Comparison of ENCODE assay signal across 1 cellular context in genomic region chr6:33273924-33274902, GRCh38.
A peak's percentile ranks its signal among the peaks of the same experiment; 100 is the strongest.
TF ChIP-seq lines count a peak whose summit lies in the region.

No MANE protein-coding gene starts in this region.

TF ChIP-seq in K562, 482 proteins besides CTCF, POLR2A, EP300 and RAD21 (continued from another document and continues in another):
- TF ChIP-seq AFF4 (CRISPR knock-in tag; IDR thresholded peaks at IDR 0.05): peak; percentile 31; the same call in 1 of the 2 replicates
- TF ChIP-seq ATF2 (CRISPR knock-in tag; IDR thresholded peaks at IDR 0.05): no peak
- no peak for TF ChIP-seq ZBTB1 (CRISPR knock-in tag; IDR thresholded peaks at IDR 0.05; ENCODE audit: borderline replicate concordance, low read depth)
- no peak for TF ChIP-seq SMARCB1 (IDR thresholded peaks at IDR 0.05; ENCODE audit: insufficient read length, low read depth)
- peak; percentile 49 for TF ChIP-seq CEBPB (tag; IDR thresholded peaks at IDR 0.05)
- TF ChIP-seq NFRKB (IDR thresholded peaks at IDR 0.05; ENCODE audit: low read depth): no peak
- TF ChIP-seq ZNF121 (CRISPR knock-in tag; conservative IDR thresholded peaks at IDR 0.05): peak; percentile 97
- TF ChIP-seq FOXJ2 (tag; IDR thresholded peaks at IDR 0.05): no peak
- no peak for TF ChIP-seq THAP12 (CRISPR knock-in tag; IDR thresholded peaks at IDR 0.05)
- no peak for TF ChIP-seq SMAD2 (IDR thresholded peaks at IDR 0.05; ENCODE audit: low read depth, low read length)
- no peak for TF ChIP-seq ZNF785 (CRISPR knock-in tag; IDR thresholded peaks at IDR 0.05)
- no peak for TF ChIP-seq RBM17 (IDR thresholded peaks at IDR 0.05; ENCODE audit: borderline replicate concordance, low read depth, low read length)
- 0 out of 4 replicates have a peak, but pooled peaks of 1 of the 2 experiments have one; percentile 28 for TF ChIP-seq FOXA3 (CRISPR knock-in tag; conservative IDR thresholded peaks at IDR 0.05 in 1 of 2, IDR thresholded peaks at IDR 0.05 in 1 of 2)
- TF ChIP-seq ZNF354B (CRISPR knock-in tag; IDR thresholded peaks at IDR 0.05): no peak
- no peak for TF ChIP-seq ZNF609 (CRISPR knock-in tag; IDR thresholded peaks at IDR 0.05; ENCODE audit: borderline replicate concordance)
- TF ChIP-seq SUPT5H (IDR thresholded peaks at IDR 0.05): peak; percentile 64
- TF ChIP-seq PHF8 (IDR thresholded peaks at IDR 0.05; ENCODE audit: borderline replicate concordance, low read length): no peak
- TF ChIP-seq ZNF277 (CRISPR knock-in tag; IDR thresholded peaks at IDR 0.05; ENCODE audit: borderline replicate concordance): no peak
- peak; percentile 70 for TF ChIP-seq RBFOX2 (IDR thresholded peaks at IDR 0.05; ENCODE audit: low read depth, low read length)
- no peak for TF ChIP-seq RBBP5 (IDR thresholded peaks at IDR 0.05; ENCODE audit: borderline replicate concordance, insufficient read depth, low read length, poor library complexity, severe bottlenecking)
- TF ChIP-seq UBTF (IDR thresholded peaks at IDR 0.05; ENCODE audit: borderline replicate concordance in 1 of 2, low read depth in 2 of 2, low read length in 2 of 2): no peak
- TF ChIP-seq MNT (conservative IDR thresholded peaks at IDR 0.05): 0 out of 4 replicates have a peak, but pooled peaks of 1 of the 2 experiments have one; percentile 5
- TF ChIP-seq HDAC1 (IDR thresholded peaks at IDR 0.05): peak; percentile 47 to 76; a peak in 2 of 4 replicates
- TF ChIP-seq ASH1L (IDR thresholded peaks at IDR 0.05; ENCODE audit: borderline replicate concordance, low read depth, partially characterized antibody): no peak
- peak; percentile 43; the same call in 1 of the 2 replicates for TF ChIP-seq SMAD4 (CRISPR knock-in tag; conservative IDR thresholded peaks at IDR 0.05)
- no peak for TF ChIP-seq ZNF57 (CRISPR knock-in tag; IDR thresholded peaks at IDR 0.05)
- TF ChIP-seq ZNF143 (CRISPR knock-in tag; IDR thresholded peaks at IDR 0.05): no peak
- no peak for TF ChIP-seq NEUROD1 (IDR thresholded peaks at IDR 0.05; ENCODE audit: borderline replicate concordance, low read depth, low read length, partially characterized antibody)
- TF ChIP-seq C11orf30 (IDR thresholded peaks at IDR 0.05; ENCODE audit: low read depth): no peak
- 0 out of 3 replicates have a peak, but pooled peaks of 1 of the 2 experiments have one; percentile 14 for TF ChIP-seq CBX3 (IDR thresholded peaks at IDR 0.05; ENCODE audit: borderline replicate concordance in 1 of 2, low read length in 2 of 2)
- no peak for TF ChIP-seq ZNF830 (CRISPR knock-in tag; IDR thresholded peaks at IDR 0.05)
- no peak for TF ChIP-seq ZNF175 (CRISPR knock-in tag; IDR thresholded peaks at IDR 0.05; ENCODE audit: low read depth)
- no peak for TF ChIP-seq ATF3 (IDR thresholded peaks at IDR 0.05)
- no peak for TF ChIP-seq ATF3 (CRISPR knock-in tag; conservative IDR thresholded peaks at IDR 0.05)
- TF ChIP-seq NBN (IDR thresholded peaks at IDR 0.05; ENCODE audit: low read depth): no peak
- TF ChIP-seq BDP1 (IDR thresholded peaks at IDR 0.05; ENCODE audit: insufficient read depth, insufficient read length): no peak
- 0 out of 2 replicates have a peak, but pooled peaks have one; percentile 8 for TF ChIP-seq ZFP91 (CRISPR knock-in tag; IDR thresholded peaks at IDR 0.05)
- no peak for TF ChIP-seq ZNF507 (tag; conservative IDR thresholded peaks at IDR 0.05)
- TF ChIP-seq SP2 (IDR thresholded peaks at IDR 0.05; ENCODE audit: extremely low read depth, low read depth, low read length, poor library complexity, severe bottlenecking): no peak
- no peak for TF ChIP-seq TAF1 (IDR thresholded peaks at IDR 0.05; ENCODE audit: control insufficient read depth, extremely low read depth, insufficient read depth, low read length, severe bottlenecking)
- peak; percentile 78 for TF ChIP-seq HDAC2 (IDR thresholded peaks at IDR 0.05)
- no peak for TF ChIP-seq ZNF75A (CRISPR knock-in tag; IDR thresholded peaks at IDR 0.05)
